In genomic region chrX:44432641-44433040, GRCh38 we compare ENCODE assay signal across 14 cellular contexts.
A peak's percentile ranks its signal among the peaks of the same experiment; 100 is the strongest.
DNase-seq lines count a peak whose midpoint lies in the region; ATAC-seq, FAIRE-seq and TF ChIP-seq lines count a peak whose summit lies in the region.
"Had no signal": no experiment of that assay in that cellular context is flagged by ENCODE, and none has a peak within 500 bp of the region (broad histone marks: within the 10 kb centered on the region; RNA-seq: fewer than 3 reads in every experiment).

No MANE protein-coding gene starts in this region.

- TF ChIP-seq EP300 in GM12878 (IDR thresholded peaks at IDR 0.05; ENCODE audit: borderline replicate concordance in 1 of 2, control insufficient read depth in 1 of 2, low read depth in 2 of 2, low read length in 2 of 2), result no peak

- no peaks in the 10 kb centered on the region for H3K27me3 Mint-ChIP-seq in CD4-positive, alpha-beta T cell
- H3K27me3 Mint-ChIP-seq: T-helper 17 cell had no signal

- H3K79me2 ChIP-seq in GM12878 (ENCODE audit: control insufficient read depth, insufficient read depth, low read length), result no peaks in the 10 kb centered on the region

- H4K20me1 ChIP-seq in GM12878 (ENCODE audit: control insufficient read depth, insufficient read depth), result no peaks in the 10 kb centered on the region

- H3K4me3 Mint-ChIP-seq in CD4-positive, alpha-beta T cell, result no peak overlapping the region
- H3K4me3 Mint-ChIP-seq: nephron, T-helper 17 cell had no signal

- no peaks in the 10 kb centered on the region for H3K4me1 Mint-ChIP-seq in CD4-positive, alpha-beta T cell (ENCODE audit: low read depth)
- H3K4me1 Mint-ChIP-seq: nephron had no signal

- H3K27ac Mint-ChIP-seq in CD4-positive, alpha-beta T cell, result no peak overlapping the region
- H3K27ac Mint-ChIP-seq: nephron, T-helper 17 cell had no signal

- no peak overlapping the region for H3K27ac ChIP-seq in GM12878 (ENCODE audit: control insufficient read depth, insufficient read depth)
- no peak overlapping the region for H3K27ac ChIP-seq in CD4-positive, alpha-beta T cell (ENCODE audit: low read depth, low read length)
- H3K27ac ChIP-seq: PC-9, skin epidermis had no signal

- DNase-seq in ELR (ENCODE audit: low read depth) (peak; percentile 13), HS-5 (ENCODE audit: low read depth) (peak; percentile 20), GM12878 (ENCODE audit: low read depth, low spot score) (no peak), iPS DF 4.7 (ENCODE audit: extremely low read depth, low spot score) (peak; percentile 3), HK-2 (ENCODE audit: unreplicated experiment) (no peak), NCI-H187 treated with DMSO at 0.1 percent for 48 hours (lab: John Stamatoyannopoulos, UW) (no peak)
- no peak for DNase-seq in CD4-positive, alpha-beta T cell
- DNase-seq: activated naive CD4-positive, alpha-beta T cell treated with Interleukin-2 at 50 U/mL for 16 hours; COR-L47; PC-9; T-helper 17 cell had no signal

- no peak for TF ChIP-seq RAD21 in GM12878 (IDR thresholded peaks at IDR 0.05; ENCODE audit: insufficient read depth, low read depth, low read length)

- H3K36me3 Mint-ChIP-seq in CD4-positive, alpha-beta T cell (ENCODE audit: low read depth), result no peaks in the 10 kb centered on the region

- CTCF ChIA-PET in GM12878 (lab: Yijun Ruan, JAX), result no interaction called here
- CTCF ChIA-PET in CD4-positive, alpha-beta T cell (lab: Charles Lee), result no interaction called here

- SMC1A ChIA-PET in GM12878 (lab: Charles Lee; ENCODE audit: uncharacterized antibody, unreplicated experiment), result no interaction called here

- no peaks in the 10 kb centered on the region for H3K27me3 ChIP-seq in GM12878 (replicated peaks in 1 of 2; ENCODE audit: control insufficient read depth in 2 of 2, insufficient read depth in 2 of 2, low read length in 1 of 2)
- no peaks in the 10 kb centered on the region for H3K27me3 ChIP-seq in CD4-positive, alpha-beta T cell (ENCODE audit: control insufficient read depth, insufficient read depth, low read length)

- no TSS peak for BruUV-seq in GM12878 (replicated peaks; lab: Mats Ljungman, UMichigan)

- in situ Hi-C loops in GM12878 (cut with MboI), result no loop called here

- intact Hi-C loops in GM12878 (cut with micrococcal nuclease; ENCODE audit: unreplicated experiment), result no loop called here
- intact Hi-C loops in CD4-positive, alpha-beta T cell (cut with DNase I, micrococcal nuclease), result no loop called here

- POLR2A ChIA-PET in GM12878 (lab: Charles Lee), result no interaction called here
- POLR2A ChIA-PET in CD4-positive, alpha-beta T cell (lab: Charles Lee), result no interaction called here

- no peak overlapping the region for H3K4me2 ChIP-seq in GM12878 (ENCODE audit: control insufficient read depth, insufficient read depth)
- H3K4me2 ChIP-seq: PC-9 had no signal

- no peaks in the 10 kb centered on the region for H3K9me3 ChIP-seq in GM12878 (replicated peaks; ENCODE audit: control insufficient read depth, insufficient read depth, low read length)
- H3K9me3 ChIP-seq in CD4-positive, alpha-beta T cell (ENCODE audit: control insufficient read depth, low read length), result no peaks in the 10 kb centered on the region

- no peak overlapping the region for H3K4me3 ChIP-seq in GM12878
- H3K4me3 ChIP-seq: PC-9, skin epidermis had no signal

- TF ChIP-seq POLR2A in GM12878 (IDR thresholded peaks at IDR 0.05; ENCODE audit: low read depth, low read length), result no peak

- H3K36me3 ChIP-seq in GM12878 (ENCODE audit: control insufficient read depth in 2 of 2, insufficient read depth in 2 of 2, low read length in 1 of 2), result no peaks in the 10 kb centered on the region

- RAD21 ChIA-PET in GM12878 (lab: Charles Lee; ENCODE audit: unreplicated experiment), result no interaction called here

- TF ChIP-seq CTCF in GM12878 (IDR thresholded peaks at IDR 0.05 in 2 of 3, conservative IDR thresholded peaks at IDR 0.05 in 1 of 3; ENCODE audit: control insufficient read depth in 2 of 3, extremely low read depth in 1 of 3, insufficient read depth in 1 of 3, low read depth in 3 of 3, low read length in 3 of 3), result no peak
- no peak for TF ChIP-seq CTCF in CD4-positive, alpha-beta T cell (IDR thresholded peaks at IDR 0.05)

- H3K9me3 Mint-ChIP-seq in CD4-positive, alpha-beta T cell, result no peaks in the 10 kb centered on the region

- H3K4me1 ChIP-seq in GM12878 (ENCODE audit: control insufficient read depth, insufficient read depth, low read length), result no peaks in the 10 kb centered on the region

- no peak for ATAC-seq in GM12878
- no peak for ATAC-seq in CD4-positive, alpha-beta T cell (ENCODE audit: poor library complexity)
- ATAC-seq in HG02623 (IDR thresholded peaks at IDR 0.05; ENCODE audit: unreplicated experiment), result no peak
- ATAC-seq: T-helper 17 cell had no signal

- no peak overlapping the region for H3K9ac ChIP-seq in GM12878 (ENCODE audit: control insufficient read depth, insufficient read depth, low read length)

- no peak overlapping the region for H2AFZ ChIP-seq in GM12878 (ENCODE audit: control insufficient read depth, low read depth, low read length)
- H2AFZ ChIP-seq: PC-9 had no signal

- peak; percentile 99 for FAIRE-seq in GM12878 (lab: Jason Lieb, UNC)

TF ChIP-seq in GM12878, 131 proteins besides CTCF, POLR2A, EP300 and RAD21 (continues in another document):
- TF ChIP-seq E4F1 (IDR thresholded peaks at IDR 0.05; ENCODE audit: borderline replicate concordance, partially characterized antibody), result no peak
- TF ChIP-seq PRDM15 (CRISPR knock-in tag; IDR thresholded peaks at IDR 0.05), result no peak
- no peak for TF ChIP-seq KAT2A (conservative IDR thresholded peaks at IDR 0.05; ENCODE audit: control insufficient read depth, low read depth, low read length)
- no peak for TF ChIP-seq TBL1XR1 (IDR thresholded peaks at IDR 0.05; ENCODE audit: low read depth, low read length)
- TF ChIP-seq RELA (IDR thresholded peaks at IDR 0.05; ENCODE audit: borderline replicate concordance, partially characterized antibody), result no peak
- no peak for TF ChIP-seq ZNF274 (IDR thresholded peaks at IDR 0.05; ENCODE audit: insufficient read depth, insufficient read length)
- no peak for TF ChIP-seq POU2F2 (IDR thresholded peaks at IDR 0.05; ENCODE audit: borderline replicate concordance, low read depth, low read length)
- TF ChIP-seq ETV6 (conservative IDR thresholded peaks at IDR 0.05 in 1 of 2, IDR thresholded peaks at IDR 0.05 in 1 of 2; ENCODE audit: borderline replicate concordance in 1 of 2, low read depth in 1 of 2), result no peak
- TF ChIP-seq HDAC6 (IDR thresholded peaks at IDR 0.05; ENCODE audit: unreplicated experiment), result no peak
- TF ChIP-seq TCF3 (IDR thresholded peaks at IDR 0.05; ENCODE audit: borderline replicate concordance, insufficient read depth, low read depth, low read length), result no peak
- TF ChIP-seq, protein P1, sequence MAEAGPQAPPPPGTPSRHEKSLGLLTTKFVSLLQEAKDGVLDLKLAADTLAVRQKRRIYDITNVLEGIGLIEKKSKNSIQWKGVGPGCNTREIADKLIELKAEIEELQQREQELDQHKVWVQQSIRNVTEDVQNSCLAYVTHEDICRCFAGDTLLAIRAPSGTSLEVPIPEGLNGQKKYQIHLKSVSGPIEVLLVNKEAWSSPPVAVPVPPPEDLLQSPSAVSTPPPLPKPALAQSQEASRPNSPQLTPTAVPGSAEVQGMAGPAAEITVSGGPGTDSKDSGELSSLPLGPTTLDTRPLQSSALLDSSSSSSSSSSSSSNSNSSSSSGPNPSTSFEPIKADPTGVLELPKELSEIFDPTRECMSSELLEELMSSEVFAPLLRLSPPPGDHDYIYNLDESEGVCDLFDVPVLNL (IDR thresholded peaks at IDR 0.05; ENCODE audit: low read depth, low read length), result no peak

Comparison
In these comparisons a context has a peak if more than half of its experiments do, and no peak if none do; other contexts are left out.
1. DNase-seq: peak in ELR (single experiment), HS-5 (single experiment) and iPS DF 4.7 (single experiment); none in GM12878 (single experiment), CD4-positive, alpha-beta T cell (0 of 10), HK-2 (single experiment) and NCI-H187 treated with DMSO at 0.1 percent for 48 hours (single experiment).